Comparison of ENCODE assay signal across 11 cellular contexts in genomic region chr10:3500408-3500856, GRCh38.
DNase-seq lines count a peak whose midpoint lies in the region; ATAC-seq and TF ChIP-seq lines count a peak whose summit lies in the region.
"Had no signal": no experiment of that assay in that cellular context is flagged by ENCODE, and none has a peak within 500 bp of the region (broad histone marks: within the 10 kb centered on the region; RNA-seq: fewer than 3 reads in every experiment).

No MANE protein-coding gene starts in this region.

- no peaks in the 10 kb centered on the region for H3K27me3 Mint-ChIP-seq in neural crest cell (ENCODE audit: low read depth)
- peaks cover 23% of the 10 kb centered on the region for H3K27me3 Mint-ChIP-seq in activated CD4-positive, alpha-beta T cell treated with anti-CD3 and anti-CD28 coated beads, Interleukin-2, amount 10 ng/mL, durations not matched to agents 7 days and 5 days

- no peak overlapping the region for H3K9ac ChIP-seq in SK-N-SH

- no peaks in the 10 kb centered on the region for H3K79me2 ChIP-seq in SK-N-SH (ENCODE audit: insufficient read depth)

- peak overlapping the region; percentile 99 for H3K27ac Mint-ChIP-seq in neural crest cell (ENCODE audit: unreplicated experiment)
- no peak overlapping the region for H3K27ac Mint-ChIP-seq in activated CD4-positive, alpha-beta T cell treated with anti-CD3 and anti-CD28 coated beads, Interleukin-2, amount 10 ng/mL, durations not matched to agents 7 days and 5 days
- H3K27ac Mint-ChIP-seq: stimulated activated naive CD8-positive, alpha-beta T cell treated with anti-CD3 and anti-CD28 coated beads, Interleukin-15, amount 100 ng/mL, for 72 hours had no signal

- TF ChIP-seq RAD21 in SK-N-SH (IDR thresholded peaks at IDR 0.05; ENCODE audit: low read length) = no peak

- H3K36me3 Mint-ChIP-seq in neural crest cell (ENCODE audit: low read depth) = no peaks in the 10 kb centered on the region
- no peaks in the 10 kb centered on the region for H3K36me3 Mint-ChIP-seq in activated CD4-positive, alpha-beta T cell treated with anti-CD3 and anti-CD28 coated beads, Interleukin-2, amount 10 ng/mL, durations not matched to agents 7 days and 5 days (ENCODE audit: low read depth)

- H3K4me1 ChIP-seq in SK-N-SH (ENCODE audit: control insufficient read depth in 1 of 2, insufficient read depth in 2 of 2, low read depth in 1 of 2, low read length in 1 of 2) = peaks cover 0 to 3% of the 10 kb centered on the region in 2 experiments; a peak in 1 of 4 replicates

- WGBS in SK-N-SH (ENCODE audit: low lambda C conversion rate) = 86% methylated on average over 15 of the region's 15 CpGs

- H3K27me3 ChIP-seq in SK-N-SH (ENCODE audit: insufficient read depth) = no peaks in the 10 kb centered on the region

- no peaks in the 10 kb centered on the region for H3K36me3 ChIP-seq in SK-N-SH (replicated peaks in 1 of 2; ENCODE audit: control insufficient read depth in 1 of 2, insufficient read depth in 2 of 2, low read length in 1 of 2)

- POLR2A ChIA-PET in SK-N-SH (lab: Yijun Ruan, JAX) = no interaction called here
- POLR2A ChIA-PET in activated CD4-positive, alpha-beta T cell treated with anti-CD3 and anti-CD28 coated beads, Interleukin-2, amount 10 ng/mL, durations not matched to agents 7 days and 5 days (lab: Charles Lee) = no interaction called here

- H3K27ac ChIP-seq in SK-N-SH (ENCODE audit: low read depth in 2 of 2, low read length in 1 of 2) = no peak overlapping the region

- peak overlapping the region; percentile 82 for H3K4me3 Mint-ChIP-seq in neural crest cell
- no peak overlapping the region for H3K4me3 Mint-ChIP-seq in activated CD4-positive, alpha-beta T cell treated with anti-CD3 and anti-CD28 coated beads, Interleukin-2, amount 10 ng/mL, durations not matched to agents 7 days and 5 days
- H3K4me3 Mint-ChIP-seq: activated T-cell treated with anti-CD3 and anti-CD28 coated beads, Interleukin-2, amount 50 U/mL, for 4 hours; stimulated activated naive CD8-positive, alpha-beta T cell treated with anti-CD3 and anti-CD28 coated beads, Interleukin-15, amount 100 ng/mL, for 72 hours had no signal

- no peaks in the 10 kb centered on the region for H3K9me3 Mint-ChIP-seq in neural crest cell
- no peaks in the 10 kb centered on the region for H3K9me3 Mint-ChIP-seq in activated CD4-positive, alpha-beta T cell treated with anti-CD3 and anti-CD28 coated beads, Interleukin-2, amount 10 ng/mL, durations not matched to agents 7 days and 5 days
- H3K9me3 Mint-ChIP-seq: activated T-cell treated with anti-CD3 and anti-CD28 coated beads, Interleukin-2, amount 50 U/mL, for 4 hours; stimulated activated naive CD8-positive, alpha-beta T cell treated with anti-CD3 and anti-CD28 coated beads, Interleukin-15, amount 100 ng/mL, for 72 hours had no signal

- H4K20me1 ChIP-seq in SK-N-SH (ENCODE audit: insufficient read depth) = no peaks in the 10 kb centered on the region

- no peaks in the 10 kb centered on the region for H3K9me2 ChIP-seq in SK-N-SH

- TF ChIP-seq EP300 in SK-N-SH (IDR thresholded peaks at IDR 0.05; ENCODE audit: borderline replicate concordance in 1 of 2, low read depth in 1 of 2, low read length in 1 of 2) = no peak

- peaks cover 65% of the 10 kb centered on the region for H3K4me1 Mint-ChIP-seq in neural crest cell
- no peaks in the 10 kb centered on the region for H3K4me1 Mint-ChIP-seq in activated CD4-positive, alpha-beta T cell treated with anti-CD3 and anti-CD28 coated beads, Interleukin-2, amount 10 ng/mL, durations not matched to agents 7 days and 5 days
- H3K4me1 Mint-ChIP-seq: stimulated activated naive CD8-positive, alpha-beta T cell treated with anti-CD3 and anti-CD28 coated beads, Interleukin-15, amount 100 ng/mL, for 72 hours had no signal

- no peak overlapping the region for H2AFZ ChIP-seq in SK-N-SH (ENCODE audit: low read depth)

- no peak overlapping the region for H3K4me2 ChIP-seq in SK-N-SH

- DNase-seq in SK-N-SH (no peak), globus pallidus (ENCODE audit: low spot score) (peak; percentile 84), neural crest cell (ENCODE audit: low read depth, low spot score) (peak; percentile 73), NCI-H345 treated with DMSO at 0.1 percent for 48 hours (lab: John Stamatoyannopoulos, UW; ENCODE audit: unreplicated experiment) (no peak)
- no peak for DNase-seq in activated CD4-positive, alpha-beta T cell treated with anti-CD3 and anti-CD28 coated beads, Interleukin-2, amount 50 U/mL, for 1 hour
- DNase-seq in activated CD4-positive, alpha-beta T cell treated with anti-CD3 and anti-CD28 coated beads, Interleukin-2, amount 10 ng/mL, durations not matched to agents 7 days and 5 days = no peak
- DNase-seq: activated T-cell treated with anti-CD3 and anti-CD28 coated beads, Interleukin-2, amount 50 U/mL, for 4 hours; AML-193; stimulated activated naive CD8-positive, alpha-beta T cell treated with anti-CD3 and anti-CD28 coated beads, Interleukin-15, amount 100 ng/mL, for 72 hours had no signal

- CTCF ChIA-PET in SK-N-SH (lab: Yijun Ruan, JAX) = no interaction called here
- CTCF ChIA-PET in activated CD4-positive, alpha-beta T cell treated with anti-CD3 and anti-CD28 coated beads, Interleukin-2, amount 10 ng/mL, durations not matched to agents 7 days and 5 days (lab: Charles Lee) = no interaction called here

- no peak overlapping the region for H3K4me3 ChIP-seq in SK-N-SH (ENCODE audit: low read depth in 2 of 2, low read length in 1 of 2)

- H3K9me3 ChIP-seq in SK-N-SH = no peaks in the 10 kb centered on the region

- peaks cover 9% of the 10 kb centered on the region for H3F3A ChIP-seq in SK-N-SH (replicated peaks; ENCODE audit: insufficient read depth)

- ATAC-seq in SK-N-SH treated with all-trans-retinoic acid at 6 μM for 48 hours (no peak), HG03196 (IDR thresholded peaks at IDR 0.05; ENCODE audit: unreplicated experiment) (no peak)
- ATAC-seq: activated T-cell treated with anti-CD3 and anti-CD28 coated beads, Interleukin-2, amount 50 U/mL, for 4 hours; stimulated activated naive CD8-positive, alpha-beta T cell treated with anti-CD3 and anti-CD28 coated beads, Interleukin-15, amount 100 ng/mL, for 72 hours had no signal

- TF ChIP-seq CTCF in SK-N-SH (IDR thresholded peaks at IDR 0.05) (no peak), neural crest cell (conservative IDR thresholded peaks at IDR 0.05) (no peak)

TF ChIP-seq in SK-N-SH treated with all-trans-retinoic acid at 6 μM for 48 hours, 23 proteins besides CTCF, POLR2A, EP300 and RAD21 (continues in another document):
- TF ChIP-seq CSRNP3 (CRISPR knock-in tag; IDR thresholded peaks at IDR 0.05) (no peak), ISL1 (CRISPR knock-in tag; IDR thresholded peaks at IDR 0.05) (peak; percentile 56)

TF ChIP-seq in SK-N-SH, 30 proteins besides CTCF, POLR2A, EP300 and RAD21:
- TF ChIP-seq FOSL2 (IDR thresholded peaks at IDR 0.05; ENCODE audit: borderline replicate concordance, low read depth) (no peak), POLR2AphosphoS5 (IDR thresholded peaks at IDR 0.05; ENCODE audit: low read depth, low read length) (no peak), RCOR1 (IDR thresholded peaks at IDR 0.05; ENCODE audit: low read length) (no peak), GABPA (IDR thresholded peaks at IDR 0.05; ENCODE audit: low read depth) (no peak), NRF1 (IDR thresholded peaks at IDR 0.05; ENCODE audit: low read depth, low read length) (no peak), MEF2A (IDR thresholded peaks at IDR 0.05; ENCODE audit: borderline replicate concordance, low read depth) (no peak), EZH2phosphoT487 (IDR thresholded peaks at IDR 0.05; ENCODE audit: borderline replicate concordance, low read depth) (no peak), SIN3A (IDR thresholded peaks at IDR 0.05; ENCODE audit: borderline replicate concordance, low read depth, low read length) (no peak), JUND (IDR thresholded peaks at IDR 0.05) (no peak), TAF1 (IDR thresholded peaks at IDR 0.05; ENCODE audit: borderline replicate concordance, low read depth, low read length) (no peak), ZBTB33 (IDR thresholded peaks at IDR 0.05; ENCODE audit: borderline replicate concordance, low read depth) (no peak), MXI1 (IDR thresholded peaks at IDR 0.05; ENCODE audit: low read depth, low read length) (no peak), RXRA (IDR thresholded peaks at IDR 0.05; ENCODE audit: borderline replicate concordance, low read depth) (no peak), FOXJ3 (CRISPR knock-in tag; IDR thresholded peaks at IDR 0.05) (no peak), MAX (IDR thresholded peaks at IDR 0.05; ENCODE audit: low read depth) (no peak), GATA2 (CRISPR knock-in tag; IDR thresholded peaks at IDR 0.05) (no peak), TCF12 (IDR thresholded peaks at IDR 0.05) (no peak)

Comparison
In these comparisons a context has a peak if more than half of its experiments do, and no peak if none do; other contexts are left out.
1. DNase-seq: peak in globus pallidus (single experiment) and neural crest cell (single experiment); none in SK-N-SH (single experiment), NCI-H345 treated with DMSO at 0.1 percent for 48 hours (single experiment), activated CD4-positive, alpha-beta T cell treated with anti-CD3 and anti-CD28 coated beads, Interleukin-2, amount 50 U/mL, for 1 hour (single experiment) and activated CD4-positive, alpha-beta T cell treated with anti-CD3 and anti-CD28 coated beads, Interleukin-2, amount 10 ng/mL, durations not matched to agents 7 days and 5 days (single experiment).